22 cellular contexts compared by ENCODE assay signal in the genomic region with DNA sequence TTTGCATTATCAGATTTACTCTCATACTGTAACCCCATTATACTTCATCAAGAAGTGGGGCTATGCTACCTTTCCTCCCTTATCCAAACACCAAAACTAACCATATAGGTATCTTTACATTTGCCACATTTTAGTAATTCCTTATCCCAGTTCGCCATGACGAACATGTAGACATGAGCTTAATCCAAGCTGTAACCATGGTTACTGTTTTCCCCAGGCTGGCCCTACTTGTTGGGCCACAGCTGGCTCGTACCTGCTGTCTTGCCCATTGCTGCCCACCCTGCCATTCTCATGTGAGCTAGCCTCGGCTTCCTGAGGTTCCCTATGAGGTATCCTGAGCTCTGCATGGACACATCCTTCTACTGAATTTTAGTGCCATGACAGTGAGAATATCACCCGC.
DNase-seq lines count a peak whose midpoint lies in the region; ATAC-seq, FAIRE-seq and TF ChIP-seq lines count a peak whose summit lies in the region.
"Had no signal": no experiment of that assay in that cellular context is flagged by ENCODE, and none has a peak within 500 bp of the region (broad histone marks: within the 10 kb centered on the region; RNA-seq: fewer than 3 reads in every experiment).

No MANE protein-coding gene starts in this region.

- H3K36me3 ChIP-seq in Caco-2 (ENCODE audit: control insufficient read depth, insufficient read depth, low read length) (no peaks in the 10 kb centered on the region; the same call in 1 of the 2 replicates), H1 (ENCODE audit: control insufficient read depth in 2 of 4, insufficient read depth in 4 of 4, low read length in 3 of 4) (no peaks in the 10 kb centered on the region), A673 (ENCODE audit: insufficient read depth, low read length, poor library complexity, severe bottlenecking) (no peaks in the 10 kb centered on the region), body of pancreas (replicated peaks in 1 of 2; ENCODE audit: insufficient read depth in 1 of 2, low read depth in 2 of 2) (no peaks in the 10 kb centered on the region)
- H3K36me3 ChIP-seq: BLaER1 had no signal

- H3K79me1 ChIP-seq in H1 (ENCODE audit: low read depth, low read length), result no peaks in the 10 kb centered on the region

- H4K8ac ChIP-seq in H1 (ENCODE audit: extremely low read depth, insufficient read depth, low read length), result no peak overlapping the region

- FAIRE-seq in HTR-8/SVneo (lab: Jason Lieb, UNC) (peak; percentile 20), H1 (lab: Jason Lieb, UNC) (no peak)
- FAIRE-seq: D721Med, GM12878 had no signal

- H2BK15ac ChIP-seq in H1 (ENCODE audit: low read length), result no peak overlapping the region

- peak overlapping the region; percentile 16; the same call in 1 of the 2 replicates for H2BK20ac ChIP-seq in H1 (ENCODE audit: low read length)

- H3K4ac ChIP-seq in H1 (replicated peaks; ENCODE audit: insufficient read length, low read depth, low read length), result no peak overlapping the region

- H3K23me2 ChIP-seq in H1 (ENCODE audit: low read depth, low read length), result no peaks in the 10 kb centered on the region

- H3K27me3 ChIP-seq in Caco-2 (replicated peaks; ENCODE audit: control insufficient read depth, insufficient read depth, low read length) (no peaks in the 10 kb centered on the region), H1 (replicated peaks in 1 of 4; ENCODE audit: control insufficient read depth in 3 of 4, extremely low read depth in 1 of 4, insufficient read depth in 3 of 4, low read length in 3 of 4) (no peaks in the 10 kb centered on the region), A673 (replicated peaks; ENCODE audit: insufficient read depth, low read depth, low read length, poor library complexity) (no peaks in the 10 kb centered on the region), body of pancreas (no peaks in the 10 kb centered on the region)
- H3K27me3 ChIP-seq: BLaER1 had no signal

- TF ChIP-seq RAD21 in H1 (IDR thresholded peaks at IDR 0.05 in 1 of 2, conservative IDR thresholded peaks at IDR 0.05 in 1 of 2; ENCODE audit: low read depth in 2 of 2, low read length in 2 of 2), result no peak

- TF ChIP-seq POLR2A in H1 (IDR thresholded peaks at IDR 0.05; ENCODE audit: control extremely low read depth in 1 of 2, low read depth in 2 of 2, low read length in 2 of 2) (no peak), body of pancreas (IDR thresholded peaks at IDR 0.05) (no peak)

- TF ChIP-seq EP300 in H1 (IDR thresholded peaks at IDR 0.05; ENCODE audit: borderline replicate concordance in 1 of 2, low read depth in 2 of 2, low read length in 2 of 2), result no peak

- 87% methylated on average over 5 of the region's 5 CpGs; no CpG with 5 or more reads in 1 of the 2 experiments for WGBS in H1 (ENCODE audit: extremely low coverage in 1 of 2, insufficient coverage in 1 of 2, insufficient read length in 1 of 2, insufficient replicate concordance in 2 of 2, low coverage in 1 of 2, low lambda C conversion rate in 2 of 2, missing lambda C conversion rate in 1 of 2), 2 experiments
- 85 to 94% methylated on average over 5 of the region's 5 CpGs for WGBS in body of pancreas, 2 donors

- TF ChIP-seq CTCF in Caco-2 (IDR thresholded peaks at IDR 0.05; ENCODE audit: insufficient read depth in 1 of 2, low read depth in 1 of 2, low read length in 1 of 2, severe bottlenecking in 1 of 2, unreplicated experiment in 1 of 2) (no peak), H1 (IDR thresholded peaks at IDR 0.05; ENCODE audit: control extremely low read depth in 1 of 3, insufficient read depth in 1 of 3, low read depth in 1 of 3, low read length in 3 of 3) (no peak), osteocyte (IDR thresholded peaks at IDR 0.05) (no peak), A673 (conservative IDR thresholded peaks at IDR 0.05; ENCODE audit: low read depth, low read length) (no peak), body of pancreas (IDR thresholded peaks at IDR 0.05) (no peak)

- no peak overlapping the region for H3K9ac ChIP-seq in H1 (replicated peaks in 1 of 4; ENCODE audit: extremely low read depth in 1 of 4, low read depth in 3 of 4, low read length in 3 of 4)
- H3K9ac ChIP-seq: BLaER1 had no signal

- H3K27ac Mint-ChIP-seq in Caco-2 (ENCODE audit: unreplicated experiment) (peak overlapping the region; percentile 61), osteocyte (ENCODE audit: unreplicated experiment) (peak overlapping the region; percentile 28)
- H3K27ac Mint-ChIP-seq: B cell; CD4-positive, CD25-positive, alpha-beta regulatory T cell; CD8-positive, alpha-beta T cell had no signal

- no peak overlapping the region for H2BK120ac ChIP-seq in H1 (replicated peaks; ENCODE audit: low read depth, low read length)

- no peak overlapping the region for H3K4me3 ChIP-seq in Caco-2 (ENCODE audit: low read depth, low read length)
- H3K4me3 ChIP-seq in H1 (ENCODE audit: extremely low read depth in 1 of 4, insufficient read depth in 2 of 4, low read depth in 3 of 4, low read length in 4 of 4), result no peak overlapping the region
- no peak overlapping the region for H3K4me3 ChIP-seq in A673 (ENCODE audit: low read depth, low read length, poor library complexity, severe bottlenecking)
- no peak overlapping the region for H3K4me3 ChIP-seq in body of pancreas
- H3K4me3 ChIP-seq: BLaER1, GM12878 had no signal

- no peaks in the 10 kb centered on the region for H3K9me3 ChIP-seq in Caco-2
- no peaks in the 10 kb centered on the region for H3K9me3 ChIP-seq in H1 (ENCODE audit: insufficient read depth in 2 of 2, low read depth in 1 of 2, low read length in 1 of 2)
- H3K9me3 ChIP-seq in A673 (ENCODE audit: low read depth, low read length, poor library complexity, severe bottlenecking), result no peaks in the 10 kb centered on the region
- no peaks in the 10 kb centered on the region for H3K9me3 ChIP-seq in body of pancreas
- H3K9me3 ChIP-seq: BLaER1 had no signal

- no peak overlapping the region for H2BK12ac ChIP-seq in H1 (ENCODE audit: low read depth, low read length)

- CTCF ChIA-PET in Caco-2 (lab: Charles Lee) (no interaction called here), H1 (lab: Charles Lee; ENCODE audit: partially characterized antibody) (interaction anchor here (1.0 kb wide), 1 partner anchor 29 kb away, joined by 4 read pairs; no protein-coding TSS in a partner anchor), A673 (lab: Charles Lee) (no interaction called here)

- no peak overlapping the region for H2AFZ ChIP-seq in H1 (ENCODE audit: low read length)

- peaks cover 58% of the 10 kb centered on the region for H3K4me1 ChIP-seq in Caco-2
- H3K4me1 ChIP-seq in H1 (replicated peaks in 1 of 4; ENCODE audit: control insufficient read depth in 3 of 4, insufficient read depth in 4 of 4, low read length in 3 of 4), result peaks cover 0 to 5% (median 0%) of the 10 kb centered on the region in 4 experiments; a peak in 1 of 7 replicates
- H3K4me1 ChIP-seq in A673 (ENCODE audit: insufficient read depth, low read length, poor library complexity, severe bottlenecking), result no peaks in the 10 kb centered on the region
- H3K4me1 ChIP-seq in body of pancreas, result peaks cover 5% of the 10 kb centered on the region
- H3K4me1 ChIP-seq: BLaER1 had no signal

- BruUV-seq in Caco-2 (replicated peaks; lab: Mats Ljungman, UMichigan) (no TSS peak), A673 (replicated peaks; lab: Mats Ljungman, UMichigan) (no TSS peak)

- H3K9me3 Mint-ChIP-seq in Caco-2 (ENCODE audit: unreplicated experiment) (no peaks in the 10 kb centered on the region), osteocyte (ENCODE audit: unreplicated experiment) (no peaks in the 10 kb centered on the region)
- H3K9me3 Mint-ChIP-seq: CD4-positive, CD25-positive, alpha-beta regulatory T cell; CD8-positive, alpha-beta T cell had no signal

- H3K14ac ChIP-seq in H1 (ENCODE audit: insufficient read length), result peak overlapping the region; percentile 10

- no peak overlapping the region for H3K18ac ChIP-seq in H1 (ENCODE audit: extremely low read depth, low read length)

- intact Hi-C loops in Caco-2 (cut with micrococcal nuclease; ENCODE audit: unreplicated experiment), result no loop called here
- intact Hi-C loops in A673 (cut with micrococcal nuclease; ENCODE audit: unreplicated experiment), result no loop called here
- intact Hi-C loops in body of pancreas (cut with DNase I), result no loop called here

- H4K5ac ChIP-seq in H1 (ENCODE audit: insufficient read length, low read depth, low read length), result no peak overlapping the region

- no peak for ATAC-seq in body of pancreas
- no peak for ATAC-seq in GM18519 (IDR thresholded peaks at IDR 0.05; ENCODE audit: low FRiP score, unreplicated experiment)
- ATAC-seq: CD8-positive, alpha-beta T cell; GM12878; HCT116 had no signal

- H3K27ac ChIP-seq in H1 (ENCODE audit: low read depth, low read length), result no peak overlapping the region
- H3K27ac ChIP-seq in A673 (ENCODE audit: low read depth, low read length, poor library complexity, severe bottlenecking), result no peak overlapping the region
- peak overlapping the region in 1 of 4 donors; percentile 48 for H3K27ac ChIP-seq in body of pancreas
- H3K27ac ChIP-seq: BLaER1, C4-2B had no signal

- H3K79me2 ChIP-seq in H1 (ENCODE audit: control insufficient read depth in 1 of 2, insufficient read depth in 2 of 2, low read length in 2 of 2), result no peaks in the 10 kb centered on the region

- no peaks in the 10 kb centered on the region for H3K27me3 Mint-ChIP-seq in Caco-2 (ENCODE audit: insufficient read depth, unreplicated experiment)
- no peaks in the 10 kb centered on the region for H3K27me3 Mint-ChIP-seq in osteocyte (ENCODE audit: unreplicated experiment)
- H3K27me3 Mint-ChIP-seq: B cell; CD4-positive, CD25-positive, alpha-beta regulatory T cell had no signal

- no peak overlapping the region for H3K23ac ChIP-seq in H1 (ENCODE audit: insufficient read length)

- no peaks in the 10 kb centered on the region for H4K20me1 ChIP-seq in H1 (replicated peaks in 1 of 2; ENCODE audit: control insufficient read depth in 1 of 2, insufficient read depth in 2 of 2, low read length in 2 of 2)
- H4K20me1 ChIP-seq: BLaER1 had no signal

- POLR2A ChIA-PET in Caco-2 (lab: Charles Lee) (no interaction called here), H1 (lab: Charles Lee; ENCODE audit: partially characterized antibody) (no interaction called here), A673 (lab: Charles Lee; ENCODE audit: low non-redundant PET) (no interaction called here)

- DNase-seq in Caco-2 (no peak), HTR-8/SVneo (ENCODE audit: insufficient read length, low spot score) (no peak), H1 (ENCODE audit: low read depth in 1 of 2, low spot score in 2 of 2) (no peak), osteocyte (ENCODE audit: extremely low spot score, unreplicated experiment) (no peak), A673 (ENCODE audit: low spot score) (no peak), body of pancreas (no peak), mesenteric fat pad (ENCODE audit: low spot score) (no peak)
- DNase-seq: CD4-positive, CD25-positive, alpha-beta regulatory T cell; CD8-positive, alpha-beta T cell; DMS 273 treated with DMSO at 0.1 percent for 48 hours; DMS79; EL; GDM1; GOT3; H7 had no signal

- H2BK5ac ChIP-seq in H1 (ENCODE audit: low read depth, low read length), result no peak overlapping the region

- no peak overlapping the region for H4K91ac ChIP-seq in H1 (replicated peaks; ENCODE audit: insufficient read length, low read length)

- H3K4me3 Mint-ChIP-seq in Caco-2 (ENCODE audit: unreplicated experiment) (no peak overlapping the region), osteocyte (ENCODE audit: unreplicated experiment) (no peak overlapping the region)
- H3K4me3 Mint-ChIP-seq: B cell; CD4-positive, CD25-positive, alpha-beta regulatory T cell; CD8-positive, alpha-beta T cell had no signal

- H3K36me3 Mint-ChIP-seq in Caco-2 (ENCODE audit: insufficient read depth, unreplicated experiment) (peaks cover 14% of the 10 kb centered on the region), osteocyte (ENCODE audit: unreplicated experiment) (no peaks in the 10 kb centered on the region)
- H3K36me3 Mint-ChIP-seq: CD4-positive, CD25-positive, alpha-beta regulatory T cell; CD8-positive, alpha-beta T cell had no signal

- H2AK5ac ChIP-seq in H1 (ENCODE audit: low read depth, low read length), result no peak overlapping the region; the same call in 1 of the 2 replicates

- H3K4me1 Mint-ChIP-seq in Caco-2 (ENCODE audit: low read depth, unreplicated experiment), result peaks cover 16% of the 10 kb centered on the region
- peaks cover 8% of the 10 kb centered on the region for H3K4me1 Mint-ChIP-seq in osteocyte (ENCODE audit: unreplicated experiment)
- H3K4me1 Mint-ChIP-seq: B cell; CD4-positive, CD25-positive, alpha-beta regulatory T cell had no signal

- H3K56ac ChIP-seq in H1 (replicated peaks; ENCODE audit: insufficient read length, low read depth, low read length), result no peak overlapping the region

- H3K4me2 ChIP-seq in H1 (ENCODE audit: insufficient read depth in 1 of 2, low read depth in 2 of 2, low read length in 2 of 2), result no peak overlapping the region
- H3K4me2 ChIP-seq: BLaER1 had no signal
